8 cellular contexts compared by ENCODE assay signal in the genomic region with DNA sequence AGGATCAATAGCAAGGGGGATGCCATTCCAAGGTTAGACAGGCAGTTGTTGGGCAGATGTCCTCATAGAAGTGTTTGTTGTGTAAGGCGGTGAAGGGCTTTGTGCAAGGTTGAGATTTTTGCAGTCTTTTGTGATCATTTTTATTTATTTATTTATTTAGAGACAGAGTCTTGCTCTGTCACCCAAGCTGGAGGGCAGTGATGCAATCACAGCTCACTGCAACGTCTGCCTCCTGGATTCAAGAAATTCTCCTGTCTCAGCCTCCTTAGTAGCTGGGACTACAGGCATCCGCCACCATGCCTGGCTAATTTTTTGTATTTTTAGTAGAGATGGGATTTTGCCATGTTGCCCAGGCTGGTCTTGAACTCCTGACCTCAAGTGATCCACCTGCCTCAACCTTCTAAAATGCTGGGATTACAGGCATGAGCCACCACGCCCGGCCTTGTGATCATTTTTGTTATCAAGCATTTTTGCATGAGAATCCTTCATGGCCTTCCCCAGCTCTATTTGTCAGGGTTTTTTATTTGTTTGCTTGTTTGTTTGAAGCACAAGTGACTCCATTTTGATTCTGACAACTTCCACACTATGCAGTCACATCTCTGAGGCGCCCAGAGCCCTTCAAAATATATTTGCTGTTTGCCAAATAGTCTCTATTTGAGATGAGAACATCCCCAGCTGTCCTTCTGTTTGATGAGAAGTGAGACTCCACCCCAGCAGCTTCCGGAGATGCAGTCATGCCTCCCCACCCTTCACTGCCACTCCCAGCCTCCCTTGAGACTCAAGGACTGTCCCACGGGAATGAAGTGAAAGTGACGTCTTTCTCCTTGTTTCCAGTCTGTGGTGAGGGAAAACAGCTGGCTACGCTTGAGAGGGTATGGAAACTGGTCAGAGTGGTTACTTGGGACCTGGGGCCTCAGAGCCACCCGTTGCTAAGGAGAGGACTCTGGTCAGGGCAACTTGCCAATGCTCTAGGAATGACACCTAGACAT. TPM values are rescaled to one million over a fixed set of nuclear protein-coding genes. Genes with fewer than 3 reads are reported as not detected.
A peak's percentile ranks its signal among the peaks of the same experiment; 100 is the strongest.
DNase-seq lines count a peak whose midpoint lies in the region; ATAC-seq and TF ChIP-seq lines count a peak whose summit lies in the region.

No MANE protein-coding gene starts in this region.

- H3K4me1 Mint-ChIP-seq in IgD-negative memory B cell (peaks cover 34 to 40% (median 37%) of the 10 kb centered on the region in 3 donors), WTC11 (no peaks in the 10 kb centered on the region)
- H3K4me1 Mint-ChIP-seq in activated T-cell treated with anti-CD3 and anti-CD28 coated beads, Interleukin-2, amount 50 U/mL, for 4 hours (ENCODE audit: low read depth) = peaks cover 6% of the 10 kb centered on the region

- CTCF ChIA-PET in WTC11 (lab: Charles Lee) = interaction anchor here (1.2 to 3.3 kb wide), 4 partner anchors 80 to 242 kb away, joined by 3 to 12 read pairs (median 4); a partner anchor contains a TSS

- H3K27me3 Mint-ChIP-seq in IgD-negative memory B cell (no peaks in the 10 kb centered on the region), WTC11 (ENCODE audit: low read depth) (no peaks in the 10 kb centered on the region)
- no peaks in the 10 kb centered on the region for H3K27me3 Mint-ChIP-seq in activated T-cell treated with anti-CD3 and anti-CD28 coated beads, Interleukin-2, amount 50 U/mL, for 4 hours (ENCODE audit: low read depth)

- TF ChIP-seq CTCF in WTC11 (IDR thresholded peaks at IDR 0.05) = no peak

- H3K27ac Mint-ChIP-seq in IgD-negative memory B cell = peak overlapping the region; percentile 87 to 97 (median 96)
- H3K27ac Mint-ChIP-seq in WTC11 = peak overlapping the region; percentile 27; the same call in 1 of the 2 replicates

- peak overlapping the region in 3 of 4 donors; percentile 57 to 85 (median 79) for H3K4me3 Mint-ChIP-seq in IgD-negative memory B cell
- no peak overlapping the region for H3K4me3 Mint-ChIP-seq in WTC11
- no peak overlapping the region for H3K4me3 Mint-ChIP-seq in activated T-cell treated with anti-CD3 and anti-CD28 coated beads, Interleukin-2, amount 50 U/mL, for 4 hours

- POLR2A ChIA-PET in WTC11 (lab: Charles Lee) = interaction anchor here (0.6 to 1.0 kb wide), 2 partner anchors 14 to 318 kb away, joined by 3 to 6 read pairs; no protein-coding TSS in a partner anchor

- ATAC-seq in GM21381 (IDR thresholded peaks at IDR 0.05; ENCODE audit: unreplicated experiment) (peak; percentile 71), WTC11 (no peak)
- no peak for ATAC-seq in activated T-cell treated with anti-CD3 and anti-CD28 coated beads, Interleukin-2, amount 50 U/mL, for 4 hours

- peaks cover 6% of the 10 kb centered on the region for H3K36me3 Mint-ChIP-seq in IgD-negative memory B cell
- peaks cover 8% of the 10 kb centered on the region for H3K36me3 Mint-ChIP-seq in WTC11
- H3K36me3 Mint-ChIP-seq in activated T-cell treated with anti-CD3 and anti-CD28 coated beads, Interleukin-2, amount 50 U/mL, for 4 hours (ENCODE audit: insufficient read depth) = peaks cover 18% of the 10 kb centered on the region

- H3K9me3 Mint-ChIP-seq in IgD-negative memory B cell (no peaks in the 10 kb centered on the region), WTC11 (no peaks in the 10 kb centered on the region)
- H3K9me3 Mint-ChIP-seq in activated T-cell treated with anti-CD3 and anti-CD28 coated beads, Interleukin-2, amount 50 U/mL, for 4 hours = no peaks in the 10 kb centered on the region

- DNase-seq in D341Med (ENCODE audit: low spot score) (peak; percentile 58), WTC11 (ENCODE audit: low spot score) (no peak), kidney tubule cell (ENCODE audit: low spot score) (peak; percentile 96), occipital lobe (lab: John Stamatoyannopoulos, UW) (no peak), SIG-M5 (lab: John Stamatoyannopoulos, UW) (no peak)
- DNase-seq in activated T-cell treated with anti-CD3 and anti-CD28 coated beads, Interleukin-2, amount 50 U/mL, for 4 hours = no peak

TF ChIP-seq in WTC11, 78 proteins besides CTCF, POLR2A, EP300 and RAD21:
- TF ChIP-seq, protein P1, sequence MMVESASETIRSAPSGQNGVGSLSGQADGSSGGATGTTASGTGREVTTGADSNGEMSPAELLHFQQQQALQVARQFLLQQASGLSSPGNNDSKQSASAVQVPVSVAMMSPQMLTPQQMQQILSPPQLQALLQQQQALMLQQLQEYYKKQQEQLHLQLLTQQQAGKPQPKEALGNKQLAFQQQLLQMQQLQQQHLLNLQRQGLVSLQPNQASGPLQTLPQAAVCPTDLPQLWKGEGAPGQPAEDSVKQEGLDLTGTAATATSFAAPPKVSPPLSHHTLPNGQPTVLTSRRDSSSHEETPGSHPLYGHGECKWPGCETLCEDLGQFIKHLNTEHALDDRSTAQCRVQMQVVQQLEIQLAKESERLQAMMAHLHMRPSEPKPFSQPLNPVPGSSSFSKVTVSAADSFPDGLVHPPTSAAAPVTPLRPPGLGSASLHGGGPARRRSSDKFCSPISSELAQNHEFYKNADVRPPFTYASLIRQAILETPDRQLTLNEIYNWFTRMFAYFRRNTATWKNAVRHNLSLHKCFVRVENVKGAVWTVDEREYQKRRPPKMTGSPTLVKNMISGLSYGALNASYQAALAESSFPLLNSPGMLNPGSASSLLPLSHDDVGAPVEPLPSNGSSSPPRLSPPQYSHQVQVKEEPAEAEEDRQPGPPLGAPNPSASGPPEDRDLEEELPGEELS (CRISPR knock-in tag; IDR thresholded peaks at IDR 0.05) = no peak
- TF ChIP-seq, protein P2, sequence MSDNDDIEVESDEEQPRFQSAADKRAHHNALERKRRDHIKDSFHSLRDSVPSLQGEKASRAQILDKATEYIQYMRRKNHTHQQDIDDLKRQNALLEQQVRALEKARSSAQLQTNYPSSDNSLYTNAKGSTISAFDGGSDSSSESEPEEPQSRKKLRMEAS (CRISPR knock-in tag; IDR thresholded peaks at IDR 0.05) = no peak

RNA-seq across cellular contexts. Expression of a gene that starts 38.0 kb away (rescaled TPM):
- polyA plus RNA-seq in IgD-negative memory B cell = 31.9 TPM
- total RNA-seq in WTC11 (2021) = 21.0 to 26.0 TPM (median 25.4 TPM) in 3 replicates
- total RNA-seq in occipital lobe = 54.1 TPM
- total RNA-seq in activated T-cell treated with anti-CD3 and anti-CD28 coated beads, Interleukin-2, amount 50 U/mL, for 4 hours = 10 to 100 TPM; 14.5 to 18.4 (median 16.9) TPM

RNA-seq across cellular contexts. Expression of a gene that starts 38.6 kb away (rescaled TPM):
- polyA plus RNA-seq in IgD-negative memory B cell = 131 TPM
- total RNA-seq in WTC11 (2021) = 34.1 to 37.3 TPM (median 35.7 TPM) in 3 replicates
- 57.1 TPM for total RNA-seq in occipital lobe
- total RNA-seq in activated T-cell treated with anti-CD3 and anti-CD28 coated beads, Interleukin-2, amount 50 U/mL, for 4 hours = 10 to 100 TPM in 2 of 3 donors, 1 to 10 TPM in 1; 8.7 to 12.8 (median 10.5) TPM

RNA-seq across cellular contexts. Expression of a gene that starts 49.7 kb away (rescaled TPM):
- 0.21 TPM for polyA plus RNA-seq in IgD-negative memory B cell
- total RNA-seq in WTC11 (2021) = 2.6 to 4.0 TPM (median 3.5 TPM) in 3 replicates
- total RNA-seq in occipital lobe = 6.4 TPM
- under 1 TPM in 2 of 3 donors, not detected in 1; 0.11 to 0.16 TPM for total RNA-seq in activated T-cell treated with anti-CD3 and anti-CD28 coated beads, Interleukin-2, amount 50 U/mL, for 4 hours

Comparison
In these comparisons a context has a peak if more than half of its experiments do, and no peak if none do; other contexts are left out.
1. DNase-seq: peak in D341Med (single experiment) and kidney tubule cell (single experiment); none in WTC11 (single experiment), occipital lobe (single experiment), SIG-M5 (single experiment) and activated T-cell treated with anti-CD3 and anti-CD28 coated beads, Interleukin-2, amount 50 U/mL, for 4 hours (single experiment).
2. H3K4me3 Mint-ChIP-seq: peak in IgD-negative memory B cell (3 of 4); none in WTC11 (single experiment) and activated T-cell treated with anti-CD3 and anti-CD28 coated beads, Interleukin-2, amount 50 U/mL, for 4 hours (single experiment).